17 cellular contexts compared by ENCODE assay signal in the genomic region with DNA sequence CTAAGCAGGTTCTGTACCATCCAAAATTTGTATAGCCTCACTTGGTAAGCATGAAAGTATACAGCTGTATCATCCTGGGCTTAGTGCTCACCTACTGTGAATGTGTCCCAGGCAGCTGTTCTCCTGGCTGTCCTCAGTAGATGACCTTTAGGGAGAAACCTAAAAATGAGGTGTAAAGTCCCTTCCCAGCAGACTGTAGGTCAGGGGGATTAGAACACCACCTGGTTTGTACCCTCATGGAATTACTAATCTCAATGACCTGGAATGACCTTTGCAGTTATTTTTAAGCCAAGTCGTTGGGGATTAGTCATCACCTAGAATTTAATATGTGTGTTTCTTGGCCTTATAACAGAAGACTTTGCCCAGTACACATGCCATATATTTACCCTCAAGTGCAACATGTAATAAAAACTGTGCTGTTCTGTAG. TPM values are rescaled to one million over a fixed set of nuclear protein-coding genes. Genes with fewer than 3 reads are reported as not detected.
DNase-seq lines count a peak whose midpoint lies in the region; ATAC-seq and TF ChIP-seq lines count a peak whose summit lies in the region.
"Had no signal": no experiment of that assay in that cellular context is flagged by ENCODE, and none has a peak within 500 bp of the region (broad histone marks: within the 10 kb centered on the region; RNA-seq: fewer than 3 reads in every experiment).

No MANE protein-coding gene starts in this region.

- no peaks in the 10 kb centered on the region for H3K79me2 ChIP-seq in fibroblast of lung (ENCODE audit: control insufficient read depth, insufficient read depth, low read length)

- H2AFZ ChIP-seq in fibroblast of lung (ENCODE audit: low read length) = no peak overlapping the region
- H2AFZ ChIP-seq: neural progenitor cell had no signal

- no peaks in the 10 kb centered on the region for H3K9me3 ChIP-seq in fibroblast of lung (ENCODE audit: control insufficient read depth, insufficient read depth, low read depth, low read length)
- no peaks in the 10 kb centered on the region for H3K9me3 ChIP-seq in sigmoid colon

- intact Hi-C loops in sigmoid colon (cut with DNase I) = no loop called here

- H3K27ac ChIP-seq in fibroblast of lung (ENCODE audit: insufficient read depth, low read length) = no peak overlapping the region
- H3K27ac ChIP-seq in sigmoid colon = peak overlapping the region in 3 of 4 donors; percentile 59 to 75 (median 61)
- H3K27ac ChIP-seq: cardiac muscle cell, neural progenitor cell had no signal

- H3K4me1 ChIP-seq in fibroblast of lung (ENCODE audit: control insufficient read depth, extremely low read depth, insufficient read depth, low read length) = no peaks in the 10 kb centered on the region
- H3K4me1 ChIP-seq in sigmoid colon = peaks cover 0 to 43% (median 12%) of the 10 kb centered on the region in 4 donors
- H3K4me1 ChIP-seq: neural progenitor cell had no signal

- no peaks in the 10 kb centered on the region for H4K20me1 ChIP-seq in fibroblast of lung (ENCODE audit: control insufficient read depth, extremely low read depth, insufficient read depth, low read length)

- H3K4me3 ChIP-seq in fibroblast of lung (replicated peaks in 1 of 4; ENCODE audit: control extremely low read depth in 1 of 4, insufficient read depth in 1 of 4, low read depth in 3 of 4, low read length in 4 of 4) = no peak overlapping the region
- H3K4me3 ChIP-seq in sigmoid colon = no peak overlapping the region
- H3K4me3 ChIP-seq: cardiac muscle cell, neural progenitor cell had no signal

- no peak for TF ChIP-seq EP300 in sigmoid colon (IDR thresholded peaks at IDR 0.05)

- ATAC-seq in GM21825 (IDR thresholded peaks at IDR 0.05; ENCODE audit: unreplicated experiment) (peak; percentile 60), GM18502 (IDR thresholded peaks at IDR 0.05; ENCODE audit: poor library complexity, unreplicated experiment) (no peak)
- ATAC-seq: esophagus mucosa; stimulated activated memory B cell treated with anti-CD40 and anti-IgM and Interleukin-4, amounts not matched to agents 10 μg/mL and 1 μg/mL and 100 μg/mL, for 72 hours had no signal

- H3K36me3 ChIP-seq in fibroblast of lung (ENCODE audit: control insufficient read depth, insufficient read depth, low read length) (no peaks in the 10 kb centered on the region), sigmoid colon (no peaks in the 10 kb centered on the region)
- H3K36me3 ChIP-seq: cardiac muscle cell, neural progenitor cell had no signal

- TF ChIP-seq POLR2A in sigmoid colon (IDR thresholded peaks at IDR 0.05) = no peak

- WGBS in sigmoid colon, 2 donors = 0 to 20% methylated on average over 1 of the region's 1 CpG

- H3K4me2 ChIP-seq in fibroblast of lung (ENCODE audit: extremely low read depth, insufficient read depth, low read length) = no peak overlapping the region
- H3K4me2 ChIP-seq: neural progenitor cell had no signal

- TF ChIP-seq CTCF in fibroblast of lung (conservative IDR thresholded peaks at IDR 0.05 in 1 of 2, IDR thresholded peaks at IDR 0.05 in 1 of 2; ENCODE audit: low read depth in 1 of 2, low read length in 2 of 2) (no peak), sigmoid colon (IDR thresholded peaks at IDR 0.05) (no peak)

- DNase-seq in LHCN-M2 (ENCODE audit: low read depth) (peak; percentile 81), fibroblast of lung (ENCODE audit: low read depth in 2 of 2) (peak; percentile 45 to 46), sigmoid colon (no peak), NCI-H748 (lab: John Stamatoyannopoulos, UW; ENCODE audit: unreplicated experiment) (no peak)
- DNase-seq in activated CD4-positive, CD25-positive, alpha-beta regulatory T cell (lab: John Stamatoyannopoulos, UW) = no peak
- DNase-seq: activated B cell treated with CpG ODN at 0.5 μM for 24 hours; activated T-cell treated with anti-CD3 and anti-CD28 coated beads, Interleukin-2, amount 50 U/mL, for 48 hours; DND-41; Karpas-422; left cardiac atrium; SHP77 treated with DMSO at 0.1 percent for 48 hours had no signal

- no peaks in the 10 kb centered on the region for H3K27me3 ChIP-seq in fibroblast of lung (ENCODE audit: control insufficient read depth, insufficient read depth, low read length)
- H3K27me3 ChIP-seq in sigmoid colon = no peaks in the 10 kb centered on the region
- H3K27me3 ChIP-seq: cardiac muscle cell, neural progenitor cell had no signal

- H3K9ac ChIP-seq in fibroblast of lung (ENCODE audit: insufficient read depth, low read length) = no peak overlapping the region
- H3K9ac ChIP-seq: neural progenitor cell had no signal

RNA-seq across cellular contexts. Expression of gene MBTPS2, which starts 39.1 kb away (rescaled TPM):
- 9.4 and 11.1 TPM in 2 replicates for total RNA-seq in LHCN-M2 (2014; rRNA removed)
- 7.9 TPM for polyA plus RNA-seq in LHCN-M2 (2012)
- total RNA-seq in fibroblast of lung = 7.4 and 13.0 TPM in 2 replicates
- 29.0 and 31.9 TPM in 2 replicates for polyA plus RNA-seq in fibroblast of lung
- polyA plus RNA-seq in fibroblast of lung (2012) = 17.4 and 19.1 TPM in 2 replicates
- polyA minus RNA-seq in fibroblast of lung (ENCODE audit: low replicate concordance) = 15.7 and 20.2 TPM in 2 replicates
- total RNA-seq in sigmoid colon = 10 to 100 TPM in 3 of 4 donors, 1 to 10 TPM in 1; 9.9 to 15.8 (median 12.7) TPM
- polyA plus RNA-seq in sigmoid colon = 1 to 10 TPM in 2 of 3 donors, under 1 TPM in 1; under 0.01 to 4.3 (median 1.2) TPM

RNA-seq across cellular contexts. Expression of gene SMPX, which starts 42.4 kb away (rescaled TPM):
- total RNA-seq in LHCN-M2 (2014; rRNA removed) = not detected in 2 replicates
- 0.21 TPM for polyA plus RNA-seq in LHCN-M2 (2012)
- total RNA-seq in fibroblast of lung = not detected in 2 replicates
- polyA plus RNA-seq in fibroblast of lung = not detected in 2 replicates
- not detected in 2 replicates for polyA plus RNA-seq in fibroblast of lung (2012)
- not detected in 2 replicates for polyA minus RNA-seq in fibroblast of lung (ENCODE audit: low replicate concordance)
- total RNA-seq in sigmoid colon = 100 to 1,000 TPM in 1 of 4 donors, 10 to 100 TPM in 3; 23.4 to 111 (median 31.9) TPM
- polyA plus RNA-seq in sigmoid colon = 1 to 10 TPM in 1 of 3 donors, under 1 TPM in 1, not detected in 1; 0.89 to 4.8 TPM
- total RNA-seq: activated B cell treated with CpG ODN at 0.5 μM for 24 hours, esophagus mucosa had no signal

RNA-seq across cellular contexts. Expression of gene YY2, which starts 55.4 kb away (rescaled TPM):
- total RNA-seq in LHCN-M2 (2014; rRNA removed) (1.8 and 1.9 TPM in 2 replicates), fibroblast of lung (1.0 and 2.8 TPM in 2 replicates), sigmoid colon (1 to 10 TPM; 2.1 to 4.2 (median 3.0) TPM)
- polyA plus RNA-seq in LHCN-M2 (2012) = 1.0 TPM
- polyA plus RNA-seq in fibroblast of lung (1.5 and 2.3 TPM in 2 replicates), sigmoid colon (under 1 TPM in 1 of 3 donors, not detected in 2; 0.77 TPM)
- polyA plus RNA-seq in fibroblast of lung (2012) = 1.7 and 2.4 TPM in 2 replicates
- polyA minus RNA-seq in fibroblast of lung (ENCODE audit: low replicate concordance) = 2.5 TPM in 1 of 2 replicates, not detected in the other

Comparison
In these comparisons a context has a peak if more than half of its experiments do, and no peak if none do; other contexts are left out.
1. DNase-seq: peak in LHCN-M2 (single experiment) and fibroblast of lung (2 of 2); none in sigmoid colon (single experiment), activated CD4-positive, CD25-positive, alpha-beta regulatory T cell (0 of 4) and NCI-H748 (single experiment).
2. RNA of gene SMPX, which starts 42.4 kb away (total RNA-seq): 23.4 to 111 TPM in sigmoid colon; not detected in LHCN-M2 and not detected in fibroblast of lung; every median in the first group is over 10 times any median in the second.